In genomic region chrX:48530736-48531135, GRCh38 we compare ENCODE assay signal across 20 cellular contexts. TPM values are rescaled to one million over a fixed set of nuclear protein-coding genes. Genes with fewer than 3 reads are reported as not detected.
DNase-seq lines count a peak whose midpoint lies in the region; ATAC-seq, FAIRE-seq and TF ChIP-seq lines count a peak whose summit lies in the region.
"Had no signal": no experiment of that assay in that cellular context is flagged by ENCODE, and none has a peak within 500 bp of the region (broad histone marks: within the 10 kb centered on the region; RNA-seq: fewer than 3 reads in every experiment).

No MANE protein-coding gene starts in this region.

- TF ChIP-seq CTCF in 22Rv1 (IDR thresholded peaks at IDR 0.05) (no peak), HFFc6 (IDR thresholded peaks at IDR 0.05) (no peak), K562 (IDR thresholded peaks at IDR 0.05 in 2 of 3, conservative IDR thresholded peaks at IDR 0.05 in 1 of 3; ENCODE audit: insufficient read depth in 2 of 3, low read depth in 1 of 3, low read length in 3 of 3) (no peak), keratinocyte (optimal IDR thresholded peaks at IDR 0.05 in 1 of 3, IDR thresholded peaks at IDR 0.05 in 1 of 3, conservative IDR thresholded peaks at IDR 0.05 in 1 of 3; ENCODE audit: extremely low read depth in 1 of 3, insufficient read depth in 2 of 3, low read length in 3 of 3) (no peak)

- in situ Hi-C loops in K562 (cut with MboI): no loop called here

- CTCF ChIA-PET in K562 (lab: Yijun Ruan, JAX; ENCODE audit: low intra/inter-chr PET ratio): no interaction called here

- H3K4me1 ChIP-seq in K562 (replicated peaks in 1 of 2; ENCODE audit: control insufficient read depth in 2 of 2, insufficient read depth in 2 of 2, low read length in 2 of 2) (peaks cover 2 to 17% of the 10 kb centered on the region in 2 experiments; a peak in 4 of 5 replicates), keratinocyte (ENCODE audit: control insufficient read depth, extremely low read depth, insufficient read depth, low read length) (peaks cover 21% of the 10 kb centered on the region)
- H3K4me1 ChIP-seq: left lung, SJCRH30, upper lobe of right lung had no signal

- intact Hi-C loops in K562 (cut with micrococcal nuclease): no loop called here

- ATAC-seq in K562: no peak
- no peak for ATAC-seq in HG02759 (IDR thresholded peaks at IDR 0.05; ENCODE audit: unreplicated experiment)
- ATAC-seq: CD8-positive, alpha-beta T cell; GM23338; left lung; upper lobe of right lung had no signal

- no peak for DNase-seq in HFFc6
- DNase-seq in K562 (ENCODE audit: extremely low read depth in 1 of 4, low spot score in 3 of 4): no peak
- DNase-seq in keratinocyte (ENCODE audit: low read depth, low spot score): no peak
- no peak for DNase-seq in NCI-H128 (lab: John Stamatoyannopoulos, UW; ENCODE audit: unreplicated experiment)
- DNase-seq in SKM-1 treated with dmso at 0.1 percent for 144 hours (lab: John Stamatoyannopoulos, UW; ENCODE audit: unreplicated experiment): no peak
- no peak for DNase-seq in NOMO-1 treated with dmso at 0.1 percent for 144 hours (lab: John Stamatoyannopoulos, UW; ENCODE audit: unreplicated experiment)
- DNase-seq: activated B cell treated with CpG ODN at 0.5 μM for 24 hours; amniotic stem cell; CD8-positive, alpha-beta T cell; DND-41; foreskin melanocyte; left lung; NCI-H2029; NCI-H510A; SJCRH30; upper lobe of right lung had no signal

- no TSS peak for BruUV-seq in K562 (replicated peaks; lab: Mats Ljungman, UMichigan)

- no peak for TF ChIP-seq RAD21 in K562 (CRISPR knock-in tag; conservative IDR thresholded peaks at IDR 0.05 in 1 of 2, IDR thresholded peaks at IDR 0.05 in 1 of 2)

- H3K27me3 ChIP-seq in K562 (ENCODE audit: control insufficient read depth in 2 of 2, insufficient read depth in 2 of 2, low read length in 2 of 2) (no peaks in the 10 kb centered on the region), keratinocyte (ENCODE audit: control insufficient read depth, extremely low read depth, insufficient read depth, low read length) (no peaks in the 10 kb centered on the region)
- H3K27me3 ChIP-seq: left lung, SJCRH30, upper lobe of right lung had no signal

- no peak for TF ChIP-seq EP300 in K562 (IDR thresholded peaks at IDR 0.05; ENCODE audit: low read length)

- H3K4me2 ChIP-seq in K562 (ENCODE audit: insufficient read depth, low read length) (no peak overlapping the region), keratinocyte (ENCODE audit: control insufficient read depth, extremely low read depth, insufficient read depth, low read depth, low read length) (no peak overlapping the region)
- H3K4me2 ChIP-seq: GM23338 had no signal

- H3K27ac ChIP-seq in 22Rv1: peak overlapping the region; percentile 71
- peak overlapping the region; percentile 83 for H3K27ac ChIP-seq in K562 (ENCODE audit: extremely low read depth, low read depth, low read length)
- H3K27ac ChIP-seq in keratinocyte (ENCODE audit: control insufficient read depth, insufficient read depth, low read length): peak overlapping the region; percentile 92
- H3K27ac ChIP-seq: SJCRH30 had no signal

- POLR2A ChIA-PET in K562 (lab: Yijun Ruan, JAX): interaction anchor here (0.8 to 2.2 kb wide), 3 partner anchors 9 to 17 kb away, joined by 4 to 10 read pairs (median 4); partner anchors contain the start of gene TBC1D25

- no peaks in the 10 kb centered on the region for H3K9me3 Mint-ChIP-seq in HFFc6
- H3K9me3 Mint-ChIP-seq: activated B cell treated with CpG ODN at 0.5 μM for 24 hours; CD8-positive, alpha-beta T cell; GM23338; stimulated activated naive CD8-positive, alpha-beta T cell treated with anti-CD3 and anti-CD28 coated beads, Interleukin-15, Interleukin-2, amounts not matched to agents 100 ng/mL and 50 ng/mL, for 24 hours had no signal

- H4K20me1 ChIP-seq in K562 (replicated peaks; ENCODE audit: control insufficient read depth, insufficient read depth, low read length): no peaks in the 10 kb centered on the region
- H4K20me1 ChIP-seq in keratinocyte (ENCODE audit: control insufficient read depth, extremely low read depth, insufficient read depth, low read length): no peaks in the 10 kb centered on the region

- H3K79me2 ChIP-seq in K562 (ENCODE audit: control insufficient read depth, insufficient read depth, low read length) (no peaks in the 10 kb centered on the region; the same call in 2 of the 3 replicates), keratinocyte (ENCODE audit: control insufficient read depth, insufficient read depth, low read length) (no peaks in the 10 kb centered on the region)

- FAIRE-seq in K562 (lab: Jason Lieb, UNC): peak; percentile 48
- peak; percentile 29 for FAIRE-seq in keratinocyte (lab: Jason Lieb, UNC)

- H3K27me3 Mint-ChIP-seq in HFFc6 (ENCODE audit: insufficient read depth): peaks cover 2% of the 10 kb centered on the region; the same call in 1 of the 2 replicates
- H3K27me3 Mint-ChIP-seq: activated B cell treated with CpG ODN at 0.5 μM for 24 hours; stimulated activated naive CD8-positive, alpha-beta T cell treated with anti-CD3 and anti-CD28 coated beads, Interleukin-15, Interleukin-2, amounts not matched to agents 100 ng/mL and 50 ng/mL, for 24 hours had no signal

- H2AFZ ChIP-seq in K562 (ENCODE audit: low read depth, low read length) (no peak overlapping the region), keratinocyte (ENCODE audit: control insufficient read depth, low read length) (no peak overlapping the region)
- H2AFZ ChIP-seq: GM23338 had no signal

- H3K4me3 ChIP-seq in K562: no peak overlapping the region
- H3K4me3 ChIP-seq in keratinocyte (ENCODE audit: control insufficient read depth in 2 of 3, extremely low read depth in 1 of 3, insufficient read depth in 2 of 3, low read depth in 1 of 3, low read length in 3 of 3): no peak overlapping the region
- H3K4me3 ChIP-seq: GM23338, left lung, SJCRH30, upper lobe of right lung had no signal

- peaks cover 12% of the 10 kb centered on the region for H3K36me3 Mint-ChIP-seq in HFFc6 (ENCODE audit: low read depth)

- TF ChIP-seq POLR2A in K562 (conservative IDR thresholded peaks at IDR 0.05): no peak

- H3K9me3 ChIP-seq in K562 (replicated peaks; ENCODE audit: control insufficient read depth, insufficient read depth, low read depth, low read length): no peaks in the 10 kb centered on the region
- H3K9me3 ChIP-seq in keratinocyte (ENCODE audit: control insufficient read depth, low read depth, low read length): no peaks in the 10 kb centered on the region
- H3K9me3 ChIP-seq: left lung, SJCRH30, upper lobe of right lung had no signal

- no peaks in the 10 kb centered on the region for H3K9me1 ChIP-seq in K562 (ENCODE audit: control insufficient read depth, insufficient read depth, low read length)
- no peaks in the 10 kb centered on the region for H3K9me1 ChIP-seq in keratinocyte (ENCODE audit: control insufficient read depth, extremely low read depth, insufficient read depth, low read length)

- H3K36me3 ChIP-seq in K562 (ENCODE audit: control insufficient read depth, insufficient read depth, low read length) (peaks cover 37% of the 10 kb centered on the region; the same call in 2 of the 3 replicates), keratinocyte (ENCODE audit: control insufficient read depth in 2 of 2, extremely low read depth in 1 of 2, insufficient read depth in 2 of 2, low read length in 2 of 2) (peaks cover 6 to 17% of the 10 kb centered on the region in 2 experiments)
- H3K36me3 ChIP-seq: SJCRH30, upper lobe of right lung had no signal

- H3K4me1 Mint-ChIP-seq in HFFc6 (ENCODE audit: low read depth): peaks cover 20% of the 10 kb centered on the region
- H3K4me1 Mint-ChIP-seq: activated B cell treated with CpG ODN at 0.5 μM for 24 hours had no signal

- H3K27ac Mint-ChIP-seq in HFFc6: peak overlapping the region; percentile 98; the same call in 1 of the 2 replicates
- H3K27ac Mint-ChIP-seq: activated B cell treated with CpG ODN at 0.5 μM for 24 hours, GM23338 had no signal

- dilution Hi-C loops in keratinocyte (cut with MboI; ENCODE audit: extremely low pct_ligation_motif_present, low sequenced_read_pairs): no loop called here

- H3K4me3 Mint-ChIP-seq in HFFc6: no peak overlapping the region
- H3K4me3 Mint-ChIP-seq: activated B cell treated with CpG ODN at 0.5 μM for 24 hours; CD8-positive, alpha-beta T cell; GM23338; stimulated activated naive CD8-positive, alpha-beta T cell treated with anti-CD3 and anti-CD28 coated beads, Interleukin-15, Interleukin-2, amounts not matched to agents 100 ng/mL and 50 ng/mL, for 24 hours had no signal

- H3K9ac ChIP-seq in K562 (ENCODE audit: insufficient read depth in 1 of 2, low read depth in 2 of 2, low read length in 2 of 2): no peak overlapping the region
- H3K9ac ChIP-seq in keratinocyte (ENCODE audit: control insufficient read depth, extremely low read depth, insufficient read depth, low read length): peak overlapping the region; percentile 63

- 63% methylated on average over 3 of the region's 3 CpGs for WGBS in K562 (ENCODE audit: insufficient coverage, low coverage, missing lambda C conversion rate)

RNA-seq across cellular contexts. Expression of gene TBC1D25, which starts 8.8 kb away (rescaled TPM):
- 10 to 100 TPM; 13.0 to 15.3 (median 13.8) TPM for total RNA-seq in HFFc6 (2021; fragmentation: NEBNext Ultra II Directional; extraction: Animal tissue kit (Norgen Biotek cat#: 25700))
- total RNA-seq in K562 (2011; cell fraction: chromatin; rRNA removed; ENCODE audit: low replicate concordance): 11.5 and 26.2 TPM in 2 replicates
- 15.1 and 16.5 TPM in 2 replicates for total RNA-seq in K562 (2011; cell fraction: nucleolus; rRNA removed)
- 11.6 and 13.7 TPM in 2 replicates for total RNA-seq in K562 (2011; cell fraction: nucleoplasm; rRNA removed)
- total RNA-seq in K562 (2014; rRNA removed) (5.4 and 6.7 TPM in 2 replicates), K562 (2014; rRNA removed; fragmentation: Illumina TruSeq; extraction: Trizol) (0.87 and 0.96 TPM in 2 replicates), K562 (2015; rRNA removed; fragmentation: Illumina TruSeq; extraction: Trizol) (1.5 and 2.0 TPM in 2 replicates), K562 (2021) (9.5 and 10.6 TPM in 2 replicates)
- polyA plus RNA-seq in K562 (2011; rRNA removed) (3.9 and 7.1 TPM in 2 replicates), K562 (2014; fragmentation: Illumina TruSeq; extraction: Trizol) (6.1 and 7.5 TPM in 2 replicates), K562 (2014; fragmentation: Nextera tagmentation; extraction: Ambion mirVana) (under 1 TPM; 0.62 to 0.87 TPM), K562 (2014; rRNA removed) (5.4 and 6.2 TPM in 2 replicates), keratinocyte (6.1 to 11.9 TPM (median 9.2 TPM) in 3 replicates)
- polyA plus RNA-seq in K562 (2011; cell fraction: cytosol; rRNA removed): 5.5 and 7.5 TPM in 2 replicates
- polyA plus RNA-seq in K562 (2011; cell fraction: nucleus; rRNA removed): 17.3 and 27.4 TPM in 2 replicates
- polyA plus RNA-seq in K562 (2012): 6.9 and 8.7 TPM in 2 replicates
- 3.5 and 3.9 TPM in 2 replicates for polyA minus RNA-seq in K562 (2011; rRNA and poly(A)+ RNA removed)
- 4.7 and 13.4 TPM in 2 replicates for polyA minus RNA-seq in K562 (2011; cell fraction: cytosol; rRNA and poly(A)+ RNA removed)
- 4.3 and 5.7 TPM in 2 replicates for polyA minus RNA-seq in K562 (2011; cell fraction: nucleus; rRNA and poly(A)+ RNA removed)
- 8.2 TPM for polyA plus RNA-seq in keratinocyte (2011; ENCODE audit: low read depth)
- polyA plus RNA-seq in keratinocyte (2011; cell fraction: cytosol; rRNA removed): 6.7 and 11.9 TPM in 2 replicates
- 12.2 and 15.6 TPM in 2 replicates for polyA plus RNA-seq in keratinocyte (2011; cell fraction: nucleus; rRNA removed)
- polyA plus RNA-seq in keratinocyte (2012; ENCODE audit: low replicate concordance): 8.8 and 15.8 TPM in 2 replicates
- polyA minus RNA-seq in keratinocyte: 8.2 to 37.2 TPM (median 20.4 TPM) in 3 replicates
- 9.8 TPM for polyA minus RNA-seq in keratinocyte (2011; cell fraction: cytosol; rRNA and poly(A)+ RNA removed)
- 6.9 and 10.6 TPM in 2 replicates for polyA minus RNA-seq in keratinocyte (2011; cell fraction: nucleus; rRNA and poly(A)+ RNA removed)

RNA-seq across cellular contexts. Expression of gene EBP, which starts 9.1 kb away (rescaled TPM):
- 10 to 100 TPM; 26.0 to 42.2 (median 39.1) TPM for total RNA-seq in HFFc6 (2021; fragmentation: NEBNext Ultra II Directional; extraction: Animal tissue kit (Norgen Biotek cat#: 25700))
- total RNA-seq in K562 (2011; cell fraction: chromatin; rRNA removed; ENCODE audit: low replicate concordance): 184 and 489 TPM in 2 replicates
- 634 and 715 TPM in 2 replicates for total RNA-seq in K562 (2011; cell fraction: nucleolus; rRNA removed)
- 475 and 527 TPM in 2 replicates for total RNA-seq in K562 (2011; cell fraction: nucleoplasm; rRNA removed)
- 244 and 267 TPM in 2 replicates for total RNA-seq in K562 (2014; rRNA removed)
- 242 and 313 TPM in 2 replicates for total RNA-seq in K562 (2014; rRNA removed; fragmentation: Illumina TruSeq; extraction: Trizol)
- total RNA-seq in K562 (2015; rRNA removed; fragmentation: Illumina TruSeq; extraction: Trizol): 219 and 244 TPM in 2 replicates
- total RNA-seq in K562 (2021): 264 and 278 TPM in 2 replicates
- 228 and 411 TPM in 2 replicates for polyA plus RNA-seq in K562 (2011; rRNA removed)
- 623 and 681 TPM in 2 replicates for polyA plus RNA-seq in K562 (2011; cell fraction: cytosol; rRNA removed)
- polyA plus RNA-seq in K562 (2011; cell fraction: nucleus; rRNA removed): 365 and 432 TPM in 2 replicates
- 242 and 270 TPM in 2 replicates for polyA plus RNA-seq in K562 (2012)
- polyA plus RNA-seq in K562 (2014; fragmentation: Illumina TruSeq; extraction: Trizol): 274 and 307 TPM in 2 replicates
- 100 to 1,000 TPM; 569 to 987 TPM for polyA plus RNA-seq in K562 (2014; fragmentation: Nextera tagmentation; extraction: Ambion mirVana)
- polyA plus RNA-seq in K562 (2014; rRNA removed): 238 and 281 TPM in 2 replicates
- polyA minus RNA-seq in K562 (2011; rRNA and poly(A)+ RNA removed): 291 and 319 TPM in 2 replicates
- polyA minus RNA-seq in K562 (2011; cell fraction: cytosol; rRNA and poly(A)+ RNA removed): 198 and 240 TPM in 2 replicates
- 35.1 and 73.1 TPM in 2 replicates for polyA minus RNA-seq in K562 (2011; cell fraction: nucleus; rRNA and poly(A)+ RNA removed)
- polyA plus RNA-seq in keratinocyte: 157 to 285 TPM (median 194 TPM) in 3 replicates
- polyA plus RNA-seq in keratinocyte (2011; ENCODE audit: low read depth): 30.6 TPM
- polyA plus RNA-seq in keratinocyte (2011; cell fraction: cytosol; rRNA removed): 89.5 and 123 TPM in 2 replicates
- polyA plus RNA-seq in keratinocyte (2011; cell fraction: nucleus; rRNA removed): 173 and 180 TPM in 2 replicates
- 87.8 and 273 TPM in 2 replicates for polyA plus RNA-seq in keratinocyte (2012; ENCODE audit: low replicate concordance)
- 265 to 582 TPM (median 337 TPM) in 3 replicates for polyA minus RNA-seq in keratinocyte
- 143 TPM for polyA minus RNA-seq in keratinocyte (2011; cell fraction: cytosol; rRNA and poly(A)+ RNA removed)
- 55.9 and 60.6 TPM in 2 replicates for polyA minus RNA-seq in keratinocyte (2011; cell fraction: nucleus; rRNA and poly(A)+ RNA removed)

RNA-seq across cellular contexts. Expression of gene PORCN, which starts 21.9 kb away (rescaled TPM):
- 10 to 100 TPM in 4 of 6 experiments, 1 to 10 TPM in 2; 9.0 to 13.8 (median 10.7) TPM for total RNA-seq in HFFc6 (2021; fragmentation: NEBNext Ultra II Directional; extraction: Animal tissue kit (Norgen Biotek cat#: 25700))
- 9.4 and 19.6 TPM in 2 replicates for total RNA-seq in K562 (2011; cell fraction: chromatin; rRNA removed; ENCODE audit: low replicate concordance)
- 9.3 and 10.8 TPM in 2 replicates for total RNA-seq in K562 (2011; cell fraction: nucleolus; rRNA removed)
- 15.0 and 18.6 TPM in 2 replicates for total RNA-seq in K562 (2011; cell fraction: nucleoplasm; rRNA removed)
- total RNA-seq in K562 (2014; rRNA removed) (2.8 and 4.0 TPM in 2 replicates), K562 (2014; rRNA removed; fragmentation: Illumina TruSeq; extraction: Trizol) (1.9 and 2.0 TPM in 2 replicates), K562 (2015; rRNA removed; fragmentation: Illumina TruSeq; extraction: Trizol) (2.4 and 3.2 TPM in 2 replicates), K562 (2021) (4.4 and 4.7 TPM in 2 replicates)
- polyA plus RNA-seq in K562 (2011; rRNA removed) (3.7 and 6.9 TPM in 2 replicates), K562 (2014; fragmentation: Illumina TruSeq; extraction: Trizol) (4.5 and 4.8 TPM in 2 replicates), K562 (2014; fragmentation: Nextera tagmentation; extraction: Ambion mirVana) (under 1 TPM; 0.34 to 0.62 TPM), K562 (2014; rRNA removed) (5.1 TPM in 2 replicates), keratinocyte (52.2 to 78.4 TPM (median 69.3 TPM) in 3 replicates)
- 7.0 and 12.1 TPM in 2 replicates for polyA plus RNA-seq in K562 (2011; cell fraction: cytosol; rRNA removed)
- 18.5 and 23.1 TPM in 2 replicates for polyA plus RNA-seq in K562 (2011; cell fraction: nucleus; rRNA removed)
- 5.0 and 7.8 TPM in 2 replicates for polyA plus RNA-seq in K562 (2012)
- 2.0 and 2.5 TPM in 2 replicates for polyA minus RNA-seq in K562 (2011; rRNA and poly(A)+ RNA removed)
- polyA minus RNA-seq in K562 (2011; cell fraction: cytosol; rRNA and poly(A)+ RNA removed): 4.1 and 8.1 TPM in 2 replicates
- 4.7 and 5.3 TPM in 2 replicates for polyA minus RNA-seq in K562 (2011; cell fraction: nucleus; rRNA and poly(A)+ RNA removed)
- polyA plus RNA-seq in keratinocyte (2011; ENCODE audit: low read depth): 5.2 TPM
- polyA plus RNA-seq in keratinocyte (2011; cell fraction: cytosol; rRNA removed): 53.0 and 92.1 TPM in 2 replicates
- polyA plus RNA-seq in keratinocyte (2011; cell fraction: nucleus; rRNA removed): 110 and 141 TPM in 2 replicates
- polyA plus RNA-seq in keratinocyte (2012; ENCODE audit: low replicate concordance): 33.1 and 77.2 TPM in 2 replicates
- 84.1 to 260 TPM (median 90.0 TPM) in 3 replicates for polyA minus RNA-seq in keratinocyte
- polyA minus RNA-seq in keratinocyte (2011; cell fraction: cytosol; rRNA and poly(A)+ RNA removed): 109 TPM
- polyA minus RNA-seq in keratinocyte (2011; cell fraction: nucleus; rRNA and poly(A)+ RNA removed): 55.9 and 76.4 TPM in 2 replicates

RNA-seq across cellular contexts. Expression of gene RBM3, which starts 43.5 kb away (rescaled TPM):
- 100 to 1,000 TPM; 151 to 471 (median 406) TPM for total RNA-seq in HFFc6 (2021; fragmentation: NEBNext Ultra II Directional; extraction: Animal tissue kit (Norgen Biotek cat#: 25700))
- total RNA-seq in K562 (2011; cell fraction: chromatin; rRNA removed; ENCODE audit: low replicate concordance): 281 and 417 TPM in 2 replicates
- total RNA-seq in K562 (2011; cell fraction: nucleolus; rRNA removed): 299 and 322 TPM in 2 replicates
- total RNA-seq in K562 (2011; cell fraction: nucleoplasm; rRNA removed): 302 and 316 TPM in 2 replicates
- total RNA-seq in K562 (2014; rRNA removed) (136 and 164 TPM in 2 replicates), K562 (2014; rRNA removed; fragmentation: Illumina TruSeq; extraction: Trizol) (272 and 376 TPM in 2 replicates), K562 (2015; rRNA removed; fragmentation: Illumina TruSeq; extraction: Trizol) (221 and 223 TPM in 2 replicates), K562 (2021) (148 and 187 TPM in 2 replicates)
- polyA plus RNA-seq in K562 (2011; rRNA removed) (194 and 209 TPM in 2 replicates), K562 (2014; fragmentation: Illumina TruSeq; extraction: Trizol) (221 and 255 TPM in 2 replicates), K562 (2014; fragmentation: Nextera tagmentation; extraction: Ambion mirVana) (10 to 100 TPM; 70.3 to 97.1 TPM), K562 (2014; rRNA removed) (246 and 259 TPM in 2 replicates), keratinocyte (237 to 327 TPM (median 282 TPM) in 3 replicates)
- polyA plus RNA-seq in K562 (2011; cell fraction: cytosol; rRNA removed): 115 and 202 TPM in 2 replicates
- polyA plus RNA-seq in K562 (2011; cell fraction: nucleus; rRNA removed): 205 and 262 TPM in 2 replicates
- 193 and 291 TPM in 2 replicates for polyA plus RNA-seq in K562 (2012)
- polyA minus RNA-seq in K562 (2011; rRNA and poly(A)+ RNA removed): 284 and 313 TPM in 2 replicates
- 86.3 and 98.5 TPM in 2 replicates for polyA minus RNA-seq in K562 (2011; cell fraction: cytosol; rRNA and poly(A)+ RNA removed)
- 124 and 190 TPM in 2 replicates for polyA minus RNA-seq in K562 (2011; cell fraction: nucleus; rRNA and poly(A)+ RNA removed)
- 38.2 TPM for polyA plus RNA-seq in keratinocyte (2011; ENCODE audit: low read depth)
- polyA plus RNA-seq in keratinocyte (2011; cell fraction: cytosol; rRNA removed): 198 and 205 TPM in 2 replicates
- polyA plus RNA-seq in keratinocyte (2011; cell fraction: nucleus; rRNA removed): 200 and 256 TPM in 2 replicates
- polyA plus RNA-seq in keratinocyte (2012; ENCODE audit: low replicate concordance): 82.5 and 371 TPM in 2 replicates
- polyA minus RNA-seq in keratinocyte: 147 to 296 TPM (median 202 TPM) in 3 replicates
- polyA minus RNA-seq in keratinocyte (2011; cell fraction: cytosol; rRNA and poly(A)+ RNA removed): 149 TPM
- polyA minus RNA-seq in keratinocyte (2011; cell fraction: nucleus; rRNA and poly(A)+ RNA removed): 74.6 and 96.0 TPM in 2 replicates

RNA-seq across cellular contexts. Expression of gene FTSJ1, which starts 54.7 kb away (rescaled TPM):
- total RNA-seq in HFFc6 (2021; fragmentation: NEBNext Ultra II Directional; extraction: Animal tissue kit (Norgen Biotek cat#: 25700)): 10 to 100 TPM; 51.5 to 66.7 (median 59.7) TPM
- total RNA-seq in K562 (2011; cell fraction: chromatin; rRNA removed; ENCODE audit: low replicate concordance): 42.8 and 61.0 TPM in 2 replicates
- total RNA-seq in K562 (2011; cell fraction: nucleolus; rRNA removed): 58.9 and 60.7 TPM in 2 replicates
- total RNA-seq in K562 (2011; cell fraction: nucleoplasm; rRNA removed): 41.1 and 41.9 TPM in 2 replicates
- 87.2 and 121 TPM in 2 replicates for total RNA-seq in K562 (2014; rRNA removed)
- total RNA-seq in K562 (2014; rRNA removed; fragmentation: Illumina TruSeq; extraction: Trizol): 54.7 and 60.1 TPM in 2 replicates
- total RNA-seq in K562 (2015; rRNA removed; fragmentation: Illumina TruSeq; extraction: Trizol): 72.9 and 75.2 TPM in 2 replicates
- total RNA-seq in K562 (2021): 85.0 and 87.3 TPM in 2 replicates
- polyA plus RNA-seq in K562 (2011; rRNA removed): 51.4 and 53.1 TPM in 2 replicates
- polyA plus RNA-seq in K562 (2011; cell fraction: cytosol; rRNA removed): 61.7 and 125 TPM in 2 replicates
- 119 and 153 TPM in 2 replicates for polyA plus RNA-seq in K562 (2011; cell fraction: nucleus; rRNA removed)
- polyA plus RNA-seq in K562 (2012): 64.0 and 71.6 TPM in 2 replicates
- 95.6 and 109 TPM in 2 replicates for polyA plus RNA-seq in K562 (2014; fragmentation: Illumina TruSeq; extraction: Trizol)
- 10 to 100 TPM; 12.2 to 17.4 TPM for polyA plus RNA-seq in K562 (2014; fragmentation: Nextera tagmentation; extraction: Ambion mirVana)
- polyA plus RNA-seq in K562 (2014; rRNA removed): 71.6 and 86.8 TPM in 2 replicates
- polyA minus RNA-seq in K562 (2011; rRNA and poly(A)+ RNA removed): 18.1 and 25.3 TPM in 2 replicates
- 28.1 and 30.3 TPM in 2 replicates for polyA minus RNA-seq in K562 (2011; cell fraction: cytosol; rRNA and poly(A)+ RNA removed)
- 33.3 and 33.4 TPM in 2 replicates for polyA minus RNA-seq in K562 (2011; cell fraction: nucleus; rRNA and poly(A)+ RNA removed)
- polyA plus RNA-seq in keratinocyte: 60.6 to 93.4 TPM (median 62.7 TPM) in 3 replicates
- polyA plus RNA-seq in keratinocyte (2011; ENCODE audit: low read depth): 23.6 TPM
- 66.6 and 70.9 TPM in 2 replicates for polyA plus RNA-seq in keratinocyte (2011; cell fraction: cytosol; rRNA removed)
- polyA plus RNA-seq in keratinocyte (2011; cell fraction: nucleus; rRNA removed): 100 and 105 TPM in 2 replicates
- polyA plus RNA-seq in keratinocyte (2012; ENCODE audit: low replicate concordance): 48.1 and 100.0 TPM in 2 replicates
- polyA minus RNA-seq in keratinocyte: 49.7 to 131 TPM (median 62.3 TPM) in 3 replicates
- 51.6 TPM for polyA minus RNA-seq in keratinocyte (2011; cell fraction: cytosol; rRNA and poly(A)+ RNA removed)
- polyA minus RNA-seq in keratinocyte (2011; cell fraction: nucleus; rRNA and poly(A)+ RNA removed): 30.8 and 31.5 TPM in 2 replicates

Comparison
In these comparisons a context has a peak if more than half of its experiments do, and no peak if none do; other contexts are left out.
1. RNA of gene EBP, which starts 9.1 kb away (total RNA-seq): 184 to 715 TPM in K562; 26.0 to 42.2 TPM in HFFc6; every median in the first group is over 4 times any median in the second.
2. Peak in every context shown above with its lines, with median percentiles within 50 percentile points of each other: H3K27ac ChIP-seq.